ENCODE assay signal across 11 cellular contexts in genomic region chr5:151140686-151141459, GRCh38. TPM values are rescaled to one million over a fixed set of nuclear protein-coding genes. Genes with fewer than 3 reads are reported as not detected.
DNase-seq lines count a peak whose midpoint lies in the region; ATAC-seq, FAIRE-seq and TF ChIP-seq lines count a peak whose summit lies in the region.
"Had no signal": no experiment of that assay in that cellular context is flagged by ENCODE, and none has a peak within 500 bp of the region (broad histone marks: within the 10 kb centered on the region; RNA-seq: fewer than 3 reads in every experiment).

No MANE protein-coding gene starts in this region.

- H2AFZ ChIP-seq in H1 (ENCODE audit: low read length) (no peak overlapping the region), trophoblast cell (ENCODE audit: insufficient read depth, low read length, poor library complexity) (no peak overlapping the region)

- no peaks in the 10 kb centered on the region for H3K27me3 Mint-ChIP-seq in CD4-positive, alpha-beta memory T cell

- peak overlapping the region; percentile 90 to 97 (median 94) for H3K27ac Mint-ChIP-seq in CD4-positive, alpha-beta memory T cell

- no peak for TF ChIP-seq EP300 in H1 (IDR thresholded peaks at IDR 0.05; ENCODE audit: borderline replicate concordance in 1 of 2, low read depth in 2 of 2, low read length in 2 of 2)

- FAIRE-seq in H1 (lab: Jason Lieb, UNC): no peak
- FAIRE-seq: islet of Langerhans had no signal

- no peak for TF ChIP-seq POLR2A in H1 (IDR thresholded peaks at IDR 0.05; ENCODE audit: control extremely low read depth in 1 of 2, low read depth in 2 of 2, low read length in 2 of 2)

- H3K4me2 ChIP-seq in H1 (ENCODE audit: insufficient read depth in 1 of 2, low read depth in 2 of 2, low read length in 2 of 2) (peak overlapping the region in 1 of 2 experiments; percentile 32; a peak in 1 of 4 replicates), trophoblast cell (ENCODE audit: low read length) (no peak overlapping the region)

- no peak overlapping the region for H2BK15ac ChIP-seq in H1 (ENCODE audit: low read length)

- no peak overlapping the region for H2BK5ac ChIP-seq in H1 (ENCODE audit: low read depth, low read length)
- H2BK5ac ChIP-seq in trophoblast cell (ENCODE audit: low read depth, low read length, poor library complexity): no peak overlapping the region

- H3K4ac ChIP-seq in H1 (replicated peaks; ENCODE audit: insufficient read length, low read depth, low read length): no peak overlapping the region
- H3K4ac ChIP-seq in trophoblast cell (ENCODE audit: low read depth, low read length): no peak overlapping the region

- H3K79me1 ChIP-seq in H1 (ENCODE audit: low read depth, low read length): peaks cover 2% of the 10 kb centered on the region
- H3K79me1 ChIP-seq in trophoblast cell (ENCODE audit: low read length): no peaks in the 10 kb centered on the region

- H3K18ac ChIP-seq in H1 (ENCODE audit: extremely low read depth, low read length) (peak overlapping the region; percentile 11; the same call in 1 of the 2 replicates), trophoblast cell (ENCODE audit: low read length) (peak overlapping the region; percentile 24)

- intact Hi-C loops in CD4-positive, alpha-beta memory T cell (cut with micrococcal nuclease): loop anchor here (1.0 kb wide), 3 partner anchors 9 to 14 kb away; no protein-coding TSS in a partner anchor

- H3K36me3 Mint-ChIP-seq in CD4-positive, alpha-beta memory T cell: peaks cover 68 to 87% of the 10 kb centered on the region in 2 donors

- peak overlapping the region; percentile 68 for H3K27ac ChIP-seq in CD4-positive, alpha-beta memory T cell (ENCODE audit: low read depth, low read length)
- H3K27ac ChIP-seq in H1 (ENCODE audit: low read depth, low read length) (0 out of 2 replicates have a peak overlapping the region, but pooled peaks have one; percentile 1), trophoblast cell (ENCODE audit: low read depth, low read length) (no peak overlapping the region)
- H3K27ac ChIP-seq: body of pancreas had no signal

- no peak overlapping the region for H2AK5ac ChIP-seq in H1 (ENCODE audit: low read depth, low read length)
- H2AK5ac ChIP-seq in trophoblast cell (ENCODE audit: low read length): peak overlapping the region; percentile 35

- in situ Hi-C loops in GM13977 (cut with MboI; ENCODE audit: low pct_unique_long_range_greater_than_20kb, low sequenced_read_pairs, unreplicated experiment): no loop called here

- peak overlapping the region; percentile 71 to 91 (median 84) for H3K4me3 Mint-ChIP-seq in CD4-positive, alpha-beta memory T cell

- 84% methylated on average over 7 of the region's 7 CpGs; no CpG with 5 or more reads in 1 of the 2 experiments for WGBS in H1 (ENCODE audit: extremely low coverage in 1 of 2, insufficient coverage in 1 of 2, insufficient read length in 1 of 2, insufficient replicate concordance in 2 of 2, low coverage in 1 of 2, low lambda C conversion rate in 2 of 2, missing lambda C conversion rate in 1 of 2), 2 experiments
- WGBS in trophoblast cell (ENCODE audit: extremely low coverage, insufficient coverage, insufficient read length): no CpG with 5 or more reads among the region's 7 CpGs

- H2BK120ac ChIP-seq in H1 (replicated peaks; ENCODE audit: low read depth, low read length) (no peak overlapping the region), trophoblast cell (ENCODE audit: insufficient read depth, low read length, poor library complexity) (no peak overlapping the region)

- H3K79me2 ChIP-seq in H1 (ENCODE audit: control insufficient read depth in 1 of 2, insufficient read depth in 2 of 2, low read length in 2 of 2) (no peaks in the 10 kb centered on the region), trophoblast cell (ENCODE audit: control insufficient read depth, insufficient read depth, low read length, poor library complexity) (no peaks in the 10 kb centered on the region)

- no peak overlapping the region for H4K12ac ChIP-seq in trophoblast cell (ENCODE audit: low read depth, low read length)

- no peak overlapping the region for H4K5ac ChIP-seq in H1 (ENCODE audit: insufficient read length, low read depth, low read length)

- TF ChIP-seq RAD21 in H1 (IDR thresholded peaks at IDR 0.05 in 1 of 2, conservative IDR thresholded peaks at IDR 0.05 in 1 of 2; ENCODE audit: low read depth in 2 of 2, low read length in 2 of 2): no peak

- peak overlapping the region; percentile 42 for H3K9ac ChIP-seq in NT2/D1 (ENCODE audit: insufficient read length, low read depth)
- no peak overlapping the region; a peak in 1 of 7 replicates for H3K9ac ChIP-seq in H1 (replicated peaks in 1 of 4; ENCODE audit: extremely low read depth in 1 of 4, low read depth in 3 of 4, low read length in 3 of 4)
- no peak overlapping the region for H3K9ac ChIP-seq in trophoblast cell (ENCODE audit: low read length)

- H3K9me3 Mint-ChIP-seq in CD4-positive, alpha-beta memory T cell: no peaks in the 10 kb centered on the region

- peak overlapping the region in 1 of 2 donors; percentile 23 for H3K4me3 ChIP-seq in CD4-positive, alpha-beta memory T cell (ENCODE audit: low read length in 2 of 2)
- H3K4me3 ChIP-seq in NT2/D1 (ENCODE audit: insufficient read length, low read depth): no peak overlapping the region
- H3K4me3 ChIP-seq in H1 (ENCODE audit: extremely low read depth in 1 of 4, insufficient read depth in 2 of 4, low read depth in 3 of 4, low read length in 4 of 4): no peak overlapping the region
- H3K4me3 ChIP-seq in trophoblast cell (ENCODE audit: low read depth, low read length): no peak overlapping the region
- H3K4me3 ChIP-seq: body of pancreas had no signal

- POLR2A ChIA-PET in CD4-positive, alpha-beta memory T cell (lab: Charles Lee; ENCODE audit: partially characterized antibody): interaction anchor here (1.0 to 8.6 kb wide), 9 partner anchors 12 to 112 kb away, joined by 3 to 204 read pairs (median 6); partner anchors contain the start of genes ANXA6, CCDC69 and GM2A
- POLR2A ChIA-PET in H1 (lab: Charles Lee; ENCODE audit: partially characterized antibody): interaction anchor here (1.2 to 2.1 kb wide), 7 partner anchors 9 to 630 kb away, joined by 3 to 11 read pairs (median 5); partner anchors contain the start of genes ANXA6 and G3BP1

- no peaks in the 10 kb centered on the region for H3K9me3 ChIP-seq in CD4-positive, alpha-beta memory T cell (ENCODE audit: control insufficient read depth in 1 of 2, low read length in 2 of 2)
- H3K9me3 ChIP-seq in NT2/D1 (ENCODE audit: insufficient read depth, low read length): no peaks in the 10 kb centered on the region
- no peaks in the 10 kb centered on the region for H3K9me3 ChIP-seq in H1 (ENCODE audit: insufficient read depth in 2 of 2, low read depth in 1 of 2, low read length in 1 of 2)
- no peaks in the 10 kb centered on the region for H3K9me3 ChIP-seq in trophoblast cell (ENCODE audit: insufficient read depth, low read depth, low read length)
- H3K9me3 ChIP-seq: body of pancreas had no signal

- H4K8ac ChIP-seq in H1 (ENCODE audit: extremely low read depth, insufficient read depth, low read length) (no peak overlapping the region), trophoblast cell (ENCODE audit: low read depth, low read length) (no peak overlapping the region)

- no peak overlapping the region for H3K56ac ChIP-seq in H1 (replicated peaks; ENCODE audit: insufficient read length, low read depth, low read length)

- H4K91ac ChIP-seq in H1 (replicated peaks; ENCODE audit: insufficient read length, low read length) (no peak overlapping the region), trophoblast cell (ENCODE audit: low read depth, low read length) (peak overlapping the region; percentile 29)

- H3K27me3 ChIP-seq in CD4-positive, alpha-beta memory T cell (ENCODE audit: insufficient read depth, low read length): no peaks in the 10 kb centered on the region
- H3K27me3 ChIP-seq in NT2/D1 (ENCODE audit: insufficient read depth, insufficient read length) (no peaks in the 10 kb centered on the region), H1 (replicated peaks in 1 of 4; ENCODE audit: control insufficient read depth in 3 of 4, extremely low read depth in 1 of 4, insufficient read depth in 3 of 4, low read length in 3 of 4) (no peaks in the 10 kb centered on the region; a peak in 1 of 7 replicates), trophoblast cell (ENCODE audit: insufficient read depth, low read length) (no peaks in the 10 kb centered on the region)
- H3K27me3 ChIP-seq: body of pancreas had no signal

- H3K36me3 ChIP-seq in CD4-positive, alpha-beta memory T cell (ENCODE audit: insufficient read depth, low read length): peaks cover 61% of the 10 kb centered on the region
- H3K36me3 ChIP-seq in NT2/D1 (ENCODE audit: insufficient read depth, insufficient read length, low read length): peaks cover 82% of the 10 kb centered on the region
- peaks cover 0 to 25% (median 13%) of the 10 kb centered on the region in 4 experiments; a peak in 7 of 8 replicates for H3K36me3 ChIP-seq in H1 (ENCODE audit: control insufficient read depth in 2 of 4, insufficient read depth in 4 of 4, low read length in 3 of 4)
- H3K36me3 ChIP-seq in trophoblast cell (ENCODE audit: control insufficient read depth in 1 of 2, insufficient read depth in 2 of 2, low read length in 2 of 2): peaks cover 25 to 45% of the 10 kb centered on the region in 2 experiments

- no peak overlapping the region for H3K14ac ChIP-seq in H1 (ENCODE audit: insufficient read length)
- H3K14ac ChIP-seq in trophoblast cell (ENCODE audit: low read length): no peak overlapping the region

- H2BK20ac ChIP-seq in H1 (ENCODE audit: low read length): no peak overlapping the region

- TF ChIP-seq CTCF in H1 (IDR thresholded peaks at IDR 0.05; ENCODE audit: control extremely low read depth in 1 of 3, insufficient read depth in 1 of 3, low read depth in 1 of 3, low read length in 3 of 3) (no peak), GM13977 (IDR thresholded peaks at IDR 0.05; ENCODE audit: extremely low read depth, insufficient read depth, missing control alignments) (no peak)

- peaks cover 84% of the 10 kb centered on the region for H3K4me1 ChIP-seq in CD4-positive, alpha-beta memory T cell (ENCODE audit: insufficient read depth, low read length)
- H3K4me1 ChIP-seq in NT2/D1 (ENCODE audit: insufficient read depth, insufficient read length): peaks cover 11% of the 10 kb centered on the region
- peaks cover 0 to 12% (median 7%) of the 10 kb centered on the region in 4 experiments; a peak in 5 of 7 replicates for H3K4me1 ChIP-seq in H1 (replicated peaks in 1 of 4; ENCODE audit: control insufficient read depth in 3 of 4, insufficient read depth in 4 of 4, low read length in 3 of 4)
- peaks cover 2 to 3% of the 10 kb centered on the region in 2 experiments for H3K4me1 ChIP-seq in trophoblast cell (ENCODE audit: control insufficient read depth in 1 of 2, insufficient read depth in 2 of 2, low read length in 2 of 2)
- H3K4me1 ChIP-seq: body of pancreas had no signal

- H2BK12ac ChIP-seq in H1 (ENCODE audit: low read depth, low read length) (no peak overlapping the region), trophoblast cell (ENCODE audit: low read length) (peak overlapping the region; percentile 7)

- ATAC-seq in GM21526 (IDR thresholded peaks at IDR 0.05; ENCODE audit: low FRiP score, unreplicated experiment) (no peak), HG03432 (IDR thresholded peaks at IDR 0.05; ENCODE audit: unreplicated experiment) (no peak)
- ATAC-seq: body of pancreas had no signal

- peaks cover 0 to 6% of the 10 kb centered on the region in 2 experiments for H4K20me1 ChIP-seq in H1 (replicated peaks in 1 of 2; ENCODE audit: control insufficient read depth in 1 of 2, insufficient read depth in 2 of 2, low read length in 2 of 2)

- H3K23me2 ChIP-seq in H1 (ENCODE audit: low read depth, low read length): no peaks in the 10 kb centered on the region

- H3K23ac ChIP-seq in H1 (ENCODE audit: insufficient read length) (no peak overlapping the region), trophoblast cell (ENCODE audit: low read length) (no peak overlapping the region)

- peaks cover 69 to 96% (median 92%) of the 10 kb centered on the region in 4 donors for H3K4me1 Mint-ChIP-seq in CD4-positive, alpha-beta memory T cell

- CTCF ChIA-PET in CD4-positive, alpha-beta memory T cell (lab: Charles Lee; ENCODE audit: partially characterized antibody): interaction anchor here (0.8 to 50.2 kb wide), 5 partner anchors 8 to 97 kb away, joined by 3 to 2066 read pairs (median 12); partner anchors contain the start of gene ANXA6
- CTCF ChIA-PET in H1 (lab: Charles Lee; ENCODE audit: partially characterized antibody): interaction anchor here (0.6 to 39.8 kb wide), 12 partner anchors 10 to 111 kb away, joined by 3 to 810 read pairs (median 10); partner anchors contain the start of gene ANXA6

- DNase-seq in CD4-positive, alpha-beta memory T cell: no peak
- DNase-seq in NT2/D1 (ENCODE audit: low read depth, low spot score): no peak
- no peak for DNase-seq in H1 (ENCODE audit: low read depth in 1 of 2, low spot score in 2 of 2)
- no peak for DNase-seq in trophoblast cell
- no peak for DNase-seq in NCI-H1417 treated with DMSO at 0.1 percent for 48 hours (lab: John Stamatoyannopoulos, UW)
- no peak for DNase-seq in GM13977 (ENCODE audit: low spot score)
- DNase-seq: body of pancreas, NCI-H2107 had no signal

RNA-seq across cellular contexts. Expression of gene ANXA6, which starts 16.7 kb away (rescaled TPM):
- total RNA-seq in CD4-positive, alpha-beta memory T cell: 100 to 1,000 TPM; 318 to 342 TPM
- polyA plus RNA-seq in CD4-positive, alpha-beta memory T cell: 100 to 1,000 TPM; 229 to 330 TPM
- total RNA-seq in H1 (2021; fragmentation: NEBNext Ultra II Directional; extraction: Animal tissue kit (Norgen Biotek cat#: 25700)): 78.6 and 85.2 TPM in 2 replicates
- 61.3 and 63.5 TPM in 2 replicates for polyA plus RNA-seq in H1 (2011; rRNA removed)
- polyA plus RNA-seq in H1 (2011; cell fraction: cytosol; rRNA removed): 79.0 TPM
- 88.4 TPM for polyA plus RNA-seq in H1 (2011; cell fraction: nucleus; rRNA removed)
- 67.7 to 90.0 TPM (median 77.9 TPM) in 4 replicates for polyA plus RNA-seq in H1 (2012, experiment 1 of 2)
- 58.0 TPM for polyA plus RNA-seq in H1 (2012, experiment 2 of 2)
- polyA plus RNA-seq in H1 (2013, experiment 1 of 2): 48.1 TPM
- 46.3 TPM for polyA plus RNA-seq in H1 (2013, experiment 2 of 2)
- polyA minus RNA-seq in H1 (2011; rRNA and poly(A)+ RNA removed): 95.6 and 112 TPM in 2 replicates
- 50.6 TPM for polyA minus RNA-seq in H1 (2011; cell fraction: cytosol; rRNA and poly(A)+ RNA removed)
- 65.2 TPM for polyA minus RNA-seq in H1 (2011; cell fraction: nucleus; rRNA and poly(A)+ RNA removed)
- polyA plus RNA-seq in trophoblast cell (2013): 81.4 and 88.5 TPM in 2 replicates
